Comparison of ENCODE assay signal across 19 cellular contexts in the genomic region with DNA sequence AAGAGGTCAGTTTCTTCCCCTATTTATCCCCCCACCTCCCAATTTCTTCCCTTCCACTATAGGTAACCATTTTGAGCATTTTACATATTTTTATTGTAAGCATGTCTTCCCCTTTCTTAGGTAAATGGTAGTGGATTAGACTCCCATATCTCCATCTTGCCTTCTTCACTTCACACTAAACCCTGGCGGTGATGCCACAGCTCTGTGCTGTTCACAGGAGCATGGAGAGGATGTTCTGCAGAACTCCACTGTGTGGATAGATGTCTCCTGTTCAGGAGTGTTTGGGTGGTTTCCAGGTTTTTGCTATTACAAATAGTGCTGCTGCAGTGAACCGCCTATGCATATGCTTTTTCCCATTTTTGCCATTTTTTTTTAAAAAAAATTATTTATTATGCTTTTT.
"Had no signal": no experiment of that assay in that cellular context is flagged by ENCODE, and none has a peak within 500 bp of the region (broad histone marks: within the 10 kb centered on the region; RNA-seq: fewer than 3 reads in every experiment).

No MANE protein-coding gene starts in this region.

- H3K9me3 ChIP-seq: SK-N-SH had no signal

- DNase-seq: KBM-7, MV-4-11, NCI-H1048, NCI-H1105, NCI-H1417, NCI-H1436 treated with DMSO at 0.1 percent for 48 hours, NCI-H1694, NCI-H187 treated with DMSO at 0.1 percent for 48 hours, NCI-H2029 treated with DMSO at 0.1 percent for 48 hours, NCI-H2171 treated with DMSO at 0.1 percent for 48 hours, NCI-H345, NCI-H446 treated with DMSO at 0.1 percent for 48 hours, NCI-H510A treated with DMSO at 0.1 percent for 48 hours, NCI-H526, NCI-H82, RPMI8226, SHP77, SK-N-SH, SW 1271 had no signal
